Comparison of ENCODE assay signal across 10 cellular contexts in the genomic region with DNA sequence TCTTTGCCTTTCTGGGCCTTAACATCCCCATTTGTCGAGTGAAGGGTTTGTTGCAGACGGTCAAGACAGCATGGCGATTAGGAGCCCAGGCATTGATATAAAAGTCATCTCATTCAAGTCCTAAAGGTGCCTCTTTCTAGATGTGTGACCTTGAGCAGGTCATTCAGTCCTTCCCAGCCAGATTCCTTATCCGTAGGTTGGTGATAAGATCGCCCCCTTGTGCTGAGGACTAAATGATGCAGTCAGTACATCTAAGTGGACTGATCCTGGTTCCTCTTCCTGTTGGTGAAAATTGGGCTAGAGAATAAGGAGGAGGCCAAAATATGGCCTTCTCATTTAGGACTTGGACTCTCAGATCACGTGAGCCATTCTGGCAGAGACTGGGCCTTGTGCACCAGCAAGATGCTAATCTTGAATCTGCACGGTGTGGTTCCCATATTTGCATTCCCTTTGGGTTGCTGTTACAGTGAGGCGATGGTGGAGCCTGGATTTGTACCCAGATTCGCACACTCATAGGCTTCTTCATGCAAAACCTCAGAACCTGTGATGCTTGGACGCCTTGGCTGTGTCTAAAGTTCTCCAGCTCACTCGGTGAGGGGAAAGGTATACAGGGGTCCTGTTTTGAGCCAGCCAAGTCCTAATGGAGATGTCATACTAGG.
DNase-seq lines count a peak whose midpoint lies in the region; ATAC-seq and TF ChIP-seq lines count a peak whose summit lies in the region.
"Had no signal": no experiment of that assay in that cellular context is flagged by ENCODE, and none has a peak within 500 bp of the region (broad histone marks: within the 10 kb centered on the region; RNA-seq: fewer than 3 reads in every experiment).

No MANE protein-coding gene starts in this region.

- H4K20me1 ChIP-seq in OCI-LY3 (ENCODE audit: insufficient read depth, low read length) = peaks cover 4% of the 10 kb centered on the region; the same call in 1 of the 2 replicates

- H3K36me3 Mint-ChIP-seq in immature natural killer cell = no peaks in the 10 kb centered on the region
- H3K36me3 Mint-ChIP-seq in activated T-helper 2 cell treated with anti-CD3 and anti-CD28 coated beads, Interferon-gamma antibody, Interleukin-2, Interleukin-4, amounts not matched to agents 10 μg/mL and 5 μg/mL and 100 μg/mL, durations not matched to agents 14 hours and 24 hours and 36 hours (ENCODE audit: low read depth) = no peaks in the 10 kb centered on the region
- H3K36me3 Mint-ChIP-seq: mesothelial cell of epicardium had no signal

- no peaks in the 10 kb centered on the region for H3K27me3 ChIP-seq in OCI-LY3 (ENCODE audit: low read depth, low read length)

- no peak for ATAC-seq in HG02970 (IDR thresholded peaks at IDR 0.05; ENCODE audit: low FRiP score, unreplicated experiment)

- no peak overlapping the region for H2AFZ ChIP-seq in OCI-LY3 (ENCODE audit: low read depth, low read length)

- no peak overlapping the region for H3K4me3 Mint-ChIP-seq in immature natural killer cell
- no peak overlapping the region for H3K4me3 Mint-ChIP-seq in activated T-helper 2 cell treated with anti-CD3 and anti-CD28 coated beads, Interferon-gamma antibody, Interleukin-2, Interleukin-4, amounts not matched to agents 10 μg/mL and 5 μg/mL and 100 μg/mL, durations not matched to agents 14 hours and 24 hours and 36 hours (ENCODE audit: low read depth)
- H3K4me3 Mint-ChIP-seq: mesothelial cell of epicardium had no signal

- H3K4me1 Mint-ChIP-seq in immature natural killer cell = no peaks in the 10 kb centered on the region
- no peaks in the 10 kb centered on the region for H3K4me1 Mint-ChIP-seq in activated T-helper 2 cell treated with anti-CD3 and anti-CD28 coated beads, Interferon-gamma antibody, Interleukin-2, Interleukin-4, amounts not matched to agents 10 μg/mL and 5 μg/mL and 100 μg/mL, durations not matched to agents 14 hours and 24 hours and 36 hours (ENCODE audit: low read depth)
- H3K4me1 Mint-ChIP-seq: mesothelial cell of epicardium had no signal

- in situ Hi-C loops in Caki2 (cut with HindIII; ENCODE audit: low pct_unique_long_range_greater_than_20kb, low sequenced_read_pairs) = no loop called here

- H3K36me3 ChIP-seq in OCI-LY3 (replicated peaks; ENCODE audit: low read depth, low read length) = peaks cover 77% of the 10 kb centered on the region
- H3K36me3 ChIP-seq: stomach had no signal

- no peak overlapping the region for H3K9ac ChIP-seq in OCI-LY3 (ENCODE audit: low read length)

- no peak overlapping the region for H3K27ac Mint-ChIP-seq in immature natural killer cell
- H3K27ac Mint-ChIP-seq in activated T-helper 2 cell treated with anti-CD3 and anti-CD28 coated beads, Interferon-gamma antibody, Interleukin-2, Interleukin-4, amounts not matched to agents 10 μg/mL and 5 μg/mL and 100 μg/mL, durations not matched to agents 14 hours and 24 hours and 36 hours = no peak overlapping the region
- H3K27ac Mint-ChIP-seq: mesothelial cell of epicardium had no signal

- peaks cover 3 to 12% (median 6%) of the 10 kb centered on the region in 3 donors for H3K27me3 Mint-ChIP-seq in immature natural killer cell (ENCODE audit: low read depth in 3 of 3)
- H3K27me3 Mint-ChIP-seq in activated T-helper 2 cell treated with anti-CD3 and anti-CD28 coated beads, Interferon-gamma antibody, Interleukin-2, Interleukin-4, amounts not matched to agents 10 μg/mL and 5 μg/mL and 100 μg/mL, durations not matched to agents 14 hours and 24 hours and 36 hours (ENCODE audit: low read depth) = no peaks in the 10 kb centered on the region

- H3K79me2 ChIP-seq in OCI-LY3 (ENCODE audit: low read length) = no peaks in the 10 kb centered on the region

- no peaks in the 10 kb centered on the region for H3K9me3 ChIP-seq in OCI-LY3 (ENCODE audit: insufficient read depth, low read length)

- TF ChIP-seq CTCF in GM20000 (IDR thresholded peaks at IDR 0.05; ENCODE audit: extremely low read depth, missing control alignments) (peak; percentile 25), OCI-LY3 (IDR thresholded peaks at IDR 0.05; ENCODE audit: low read depth, low read length) (peak; percentile 57)

- intact Hi-C loops in activated T-helper 2 cell treated with anti-CD3 and anti-CD28 coated beads, Interferon-gamma antibody, Interleukin-2, Interleukin-4, amounts not matched to agents 10 μg/mL and 5 μg/mL and 100 μg/mL, durations not matched to agents 14 hours and 24 hours and 36 hours (cut with micrococcal nuclease) = no loop called here

- DNase-seq in Caki2 (ENCODE audit: low read depth) (peak; percentile 8), GM20000 (ENCODE audit: low spot score) (no peak), iPS-NIHi11 (ENCODE audit: low spot score) (peak; percentile 54), immature natural killer cell (no peak), NCI-H1105 (lab: John Stamatoyannopoulos, UW) (no peak)
- DNase-seq in activated T-helper 2 cell treated with anti-CD3 and anti-CD28 coated beads, Interferon-gamma antibody, Interleukin-2, Interleukin-4, amounts not matched to agents 10 μg/mL and 5 μg/mL and 100 μg/mL, durations not matched to agents 14 hours and 24 hours and 36 hours (ENCODE audit: low spot score) = no peak
- DNase-seq: stomach had no signal

- H3K4me3 ChIP-seq in OCI-LY3 (ENCODE audit: low read length) = no peak overlapping the region
- H3K4me3 ChIP-seq: stomach had no signal

- H3K4me2 ChIP-seq in OCI-LY3 (ENCODE audit: low read length) = no peak overlapping the region

- peaks cover 0 to 1% (median 0%) of the 10 kb centered on the region in 6 donors for H3K9me3 Mint-ChIP-seq in immature natural killer cell
- no peaks in the 10 kb centered on the region for H3K9me3 Mint-ChIP-seq in activated T-helper 2 cell treated with anti-CD3 and anti-CD28 coated beads, Interferon-gamma antibody, Interleukin-2, Interleukin-4, amounts not matched to agents 10 μg/mL and 5 μg/mL and 100 μg/mL, durations not matched to agents 14 hours and 24 hours and 36 hours

- H3K27ac ChIP-seq in OCI-LY3 (ENCODE audit: low read length) = no peak overlapping the region
- H3K27ac ChIP-seq: stomach had no signal

- no peaks in the 10 kb centered on the region for H3K4me1 ChIP-seq in OCI-LY3 (ENCODE audit: low read length)
- H3K4me1 ChIP-seq: stomach had no signal

Comparison
In these comparisons a context has a peak if more than half of its experiments do, and no peak if none do; other contexts are left out.
1. DNase-seq: peak in Caki2 (single experiment) and iPS-NIHi11 (single experiment); none in GM20000 (single experiment), immature natural killer cell (0 of 3), activated T-helper 2 cell treated with anti-CD3 and anti-CD28 coated beads, Interferon-gamma antibody, Interleukin-2, Interleukin-4, amounts not matched to agents 10 μg/mL and 5 μg/mL and 100 μg/mL, durations not matched to agents 14 hours and 24 hours and 36 hours (single experiment) and NCI-H1105 (single experiment).